Comparison of ENCODE assay signal across 1 cellular context in the genomic region with DNA sequence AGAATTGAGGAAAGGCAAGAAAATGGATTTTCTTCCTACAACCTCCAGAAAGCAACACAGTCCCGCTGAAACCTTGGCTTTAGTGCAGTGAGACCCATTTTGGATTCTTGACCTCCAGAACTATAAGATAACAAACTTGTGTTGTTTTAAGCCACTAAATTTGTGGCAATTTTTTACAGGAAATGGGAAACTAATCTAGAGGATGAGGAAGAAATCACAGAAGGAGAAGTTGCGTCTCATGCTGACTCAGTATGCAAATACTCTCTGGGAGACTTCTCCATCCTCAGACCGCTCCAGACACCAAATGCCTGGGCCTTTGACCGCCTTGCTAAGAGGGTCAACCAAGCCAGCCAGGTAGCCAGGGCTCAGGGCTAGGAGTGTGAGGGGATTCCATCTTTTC.
TF ChIP-seq lines count a peak whose summit lies in the region.

No MANE protein-coding gene starts in this region.

TF ChIP-seq in K562, 482 proteins besides CTCF, POLR2A, EP300 and RAD21 (continued from another document):
- TF ChIP-seq POLR2AphosphoS2 (IDR thresholded peaks at IDR 0.05; ENCODE audit: low read length) = no peak
- no peak for TF ChIP-seq BRD9 (IDR thresholded peaks at IDR 0.05; ENCODE audit: low read depth, partially characterized antibody)
- no peak for TF ChIP-seq SMAD1 (IDR thresholded peaks at IDR 0.05; ENCODE audit: low read depth, low read length, partially characterized antibody)
- TF ChIP-seq MAFG (tag; conservative IDR thresholded peaks at IDR 0.05) = 0 out of 2 replicates have a peak, but pooled peaks have one; percentile 35
- no peak for TF ChIP-seq JUN (IDR thresholded peaks at IDR 0.05; ENCODE audit: borderline replicate concordance, low read depth, low read length)
- TF ChIP-seq JUN (CRISPR knock-in tag; IDR thresholded peaks at IDR 0.05; ENCODE audit: borderline replicate concordance) = no peak
- TF ChIP-seq JUND (IDR thresholded peaks at IDR 0.05; ENCODE audit: borderline replicate concordance, low read depth, low read length) = no peak
- 0 out of 3 replicates have a peak, but pooled peaks have one; percentile 14 for TF ChIP-seq JUND (tag; IDR thresholded peaks at IDR 0.05; ENCODE audit: borderline replicate concordance, low read depth, low read length)
- TF ChIP-seq ZSCAN29 (IDR thresholded peaks at IDR 0.05) = no peak
- no peak for TF ChIP-seq ZNF644 (tag; IDR thresholded peaks at IDR 0.05; ENCODE audit: low read depth)
- TF ChIP-seq BRF1 (IDR thresholded peaks at IDR 0.05; ENCODE audit: borderline replicate concordance, extremely low read depth, insufficient read length) = no peak
- TF ChIP-seq TAF1 (IDR thresholded peaks at IDR 0.05; ENCODE audit: control insufficient read depth, extremely low read depth, insufficient read depth, low read length, severe bottlenecking) = no peak
- TF ChIP-seq SAP30 (IDR thresholded peaks at IDR 0.05; ENCODE audit: borderline replicate concordance, insufficient read depth, low read depth, low read length, poor library complexity, severe bottlenecking) = no peak
- TF ChIP-seq ZNF239 (CRISPR knock-in tag; IDR thresholded peaks at IDR 0.05) = no peak
- no peak for TF ChIP-seq ETS2 (tag; IDR thresholded peaks at IDR 0.05; ENCODE audit: borderline replicate concordance, poor library complexity, severe bottlenecking)
